ENCODE assay signal across 15 cellular contexts in genomic region chr2:42961948-42962347, GRCh38.
DNase-seq lines count a peak whose midpoint lies in the region; ATAC-seq and TF ChIP-seq lines count a peak whose summit lies in the region.
"Had no signal": no experiment of that assay in that cellular context is flagged by ENCODE, and none has a peak within 500 bp of the region (broad histone marks: within the 10 kb centered on the region; RNA-seq: fewer than 3 reads in every experiment).

No MANE protein-coding gene starts in this region.

- H3K27me3 ChIP-seq in BLaER1, result no peaks in the 10 kb centered on the region
- H3K27me3 ChIP-seq in Peyer's patch, result no peaks in the 10 kb centered on the region
- H3K27me3 ChIP-seq in lower lobe of right lung (ENCODE audit: low read depth), result no peaks in the 10 kb centered on the region
- H3K27me3 ChIP-seq in skeletal muscle tissue (ENCODE audit: control insufficient read depth in 3 of 3, insufficient read depth in 3 of 3, low read length in 3 of 3), result no peaks in the 10 kb centered on the region
- H3K27me3 ChIP-seq: brain microvascular endothelial cell, foreskin keratinocyte had no signal

- DNase-seq in Peyer's patch, result peak in 1 of 3 donors; percentile 15
- no peak for DNase-seq in lower lobe of right lung
- DNase-seq in stimulated activated naive CD8-positive, alpha-beta T cell treated with anti-CD3 and anti-CD28 coated beads, Interleukin-15, Interleukin-2, amounts not matched to agents 100 U/mL and 50 U/mL, for 24 hours, result no peak
- no peak for DNase-seq in SHP77 treated with DMSO at 0.1 percent for 48 hours (lab: John Stamatoyannopoulos, UW)
- DNase-seq in DMS 273 (lab: John Stamatoyannopoulos, UW; ENCODE audit: unreplicated experiment), result no peak
- DNase-seq: activated CD4-positive, alpha-beta memory T cell treated with anti-CD3 and anti-CD28 coated beads, Interleukin-2, amount 10 ng/mL, durations not matched to agents 7 days and 5 days; brain microvascular endothelial cell; effector CD8-positive, alpha-beta T cell; foreskin keratinocyte; NCI-H2107; SJCRH30; stimulated activated naive CD8-positive, alpha-beta T cell treated with anti-CD3 and anti-CD28 coated beads, Interleukin-15, amount 100 ng/mL, for 72 hours had no signal

- peak overlapping the region; percentile 87 for H3K4me2 ChIP-seq in BLaER1

- no peaks in the 10 kb centered on the region for H3K9me3 ChIP-seq in BLaER1
- H3K9me3 ChIP-seq in Peyer's patch, result no peaks in the 10 kb centered on the region
- no peaks in the 10 kb centered on the region for H3K9me3 ChIP-seq in lower lobe of right lung
- H3K9me3 ChIP-seq in skeletal muscle tissue (ENCODE audit: control insufficient read depth in 3 of 3, low read length in 3 of 3), result no peaks in the 10 kb centered on the region
- H3K9me3 ChIP-seq: SJCRH30 had no signal

- H3K4me3 ChIP-seq in BLaER1 (peak overlapping the region; percentile 37), Peyer's patch (no peak overlapping the region), lower lobe of right lung (no peak overlapping the region), skeletal muscle tissue (ENCODE audit: low read length in 3 of 3) (no peak overlapping the region)
- H3K4me3 ChIP-seq: SJCRH30 had no signal

- intact Hi-C loops in lower lobe of right lung (cut with DNase I), result no loop called here

- H3K36me3 ChIP-seq in BLaER1, result no peaks in the 10 kb centered on the region
- no peaks in the 10 kb centered on the region for H3K36me3 ChIP-seq in Peyer's patch
- no peaks in the 10 kb centered on the region for H3K36me3 ChIP-seq in lower lobe of right lung
- H3K36me3 ChIP-seq in skeletal muscle tissue (ENCODE audit: control insufficient read depth in 3 of 3, insufficient read depth in 3 of 3, low read length in 3 of 3), result no peaks in the 10 kb centered on the region
- H3K36me3 ChIP-seq: brain microvascular endothelial cell, SJCRH30 had no signal

- no peak for TF ChIP-seq POLR2A in Peyer's patch (IDR thresholded peaks at IDR 0.05)

- peaks cover 85% of the 10 kb centered on the region for H3K4me1 ChIP-seq in BLaER1
- H3K4me1 ChIP-seq in Peyer's patch, result peaks cover 0 to 37% (median 7%) of the 10 kb centered on the region in 4 donors
- H3K4me1 ChIP-seq in lower lobe of right lung, result peaks cover 54% of the 10 kb centered on the region
- peaks cover 68 to 70% (median 70%) of the 10 kb centered on the region in 3 donors for H3K4me1 ChIP-seq in skeletal muscle tissue (ENCODE audit: control insufficient read depth in 3 of 3, insufficient read depth in 3 of 3, low read length in 3 of 3)

- H3K9ac ChIP-seq in BLaER1 (peak overlapping the region; percentile 86), skeletal muscle tissue (ENCODE audit: low read depth in 1 of 3, low read length in 3 of 3) (no peak overlapping the region)

- H4K20me1 ChIP-seq in BLaER1, result no peaks in the 10 kb centered on the region

- no peak for TF ChIP-seq CTCF in Peyer's patch (IDR thresholded peaks at IDR 0.05)
- no peak for TF ChIP-seq CTCF in lower lobe of right lung (IDR thresholded peaks at IDR 0.05)

- no peak for ATAC-seq in lower lobe of right lung
- no peak for ATAC-seq in GM18517 (IDR thresholded peaks at IDR 0.05; ENCODE audit: unreplicated experiment)
- no peak for ATAC-seq in stimulated activated naive CD8-positive, alpha-beta T cell treated with anti-CD3 and anti-CD28 coated beads, Interleukin-15, Interleukin-2, amounts not matched to agents 100 U/mL and 50 U/mL, for 24 hours
- ATAC-seq: foreskin keratinocyte had no signal

- H3K27ac ChIP-seq in BLaER1, result peak overlapping the region; percentile 96
- H3K27ac ChIP-seq in Peyer's patch, result peak overlapping the region; percentile 56 to 76 (median 65)
- H3K27ac ChIP-seq in lower lobe of right lung, result peak overlapping the region; percentile 75
- H3K27ac ChIP-seq in skeletal muscle tissue (ENCODE audit: low read depth, low read length), result peak overlapping the region; percentile 91
- H3K27ac ChIP-seq: brain microvascular endothelial cell, foreskin keratinocyte, SJCRH30 had no signal
